In the genomic region with DNA sequence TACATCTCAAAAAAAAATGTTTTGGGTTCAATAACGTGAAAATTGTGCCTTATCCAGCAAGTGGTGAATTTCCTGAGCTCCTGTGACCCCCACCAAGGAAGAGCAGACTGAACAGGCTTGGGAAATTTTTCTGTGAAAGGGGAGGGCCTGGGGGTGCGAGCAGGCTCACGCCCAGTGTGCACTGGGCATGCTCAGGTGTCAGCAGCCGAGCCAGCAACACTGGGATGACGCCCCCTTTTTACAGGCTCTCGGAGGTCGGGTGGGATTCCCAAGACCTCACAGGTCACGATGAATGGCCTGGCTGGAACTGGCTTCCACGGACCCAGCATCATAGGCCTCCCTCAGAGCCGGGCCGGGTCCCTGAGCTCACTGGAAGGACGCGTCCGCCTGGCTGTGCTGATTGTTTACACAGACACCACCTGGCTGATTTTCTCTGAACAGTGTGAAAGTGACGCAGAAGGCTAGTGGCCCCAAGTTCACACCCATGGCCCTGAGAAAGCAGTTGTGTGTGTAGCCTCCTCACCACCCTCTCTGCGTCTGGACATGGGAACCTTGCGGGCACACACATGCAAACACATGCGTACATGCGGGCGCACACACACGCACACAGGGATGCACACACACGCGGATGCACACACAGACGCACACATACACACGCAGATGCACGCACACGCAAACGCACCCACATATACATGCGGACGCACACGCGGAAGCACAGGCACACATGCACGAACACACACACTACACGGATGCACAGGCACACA, we compare ENCODE assay signal across 1 cellular context.
TF ChIP-seq lines count a peak whose summit lies in the region.

No MANE protein-coding gene starts in this region.

TF ChIP-seq in HEK293, 187 proteins besides CTCF, POLR2A, EP300 and RAD21 (continued from another document):
- TF ChIP-seq MYNN (tag by site-specific recombination; IDR thresholded peaks at IDR 0.05; ENCODE audit: borderline replicate concordance) (no peak), ZNF24 (tag by site-specific recombination; IDR thresholded peaks at IDR 0.05) (no peak)
